ENCODE assay signal across 35 cellular contexts in the genomic region with DNA sequence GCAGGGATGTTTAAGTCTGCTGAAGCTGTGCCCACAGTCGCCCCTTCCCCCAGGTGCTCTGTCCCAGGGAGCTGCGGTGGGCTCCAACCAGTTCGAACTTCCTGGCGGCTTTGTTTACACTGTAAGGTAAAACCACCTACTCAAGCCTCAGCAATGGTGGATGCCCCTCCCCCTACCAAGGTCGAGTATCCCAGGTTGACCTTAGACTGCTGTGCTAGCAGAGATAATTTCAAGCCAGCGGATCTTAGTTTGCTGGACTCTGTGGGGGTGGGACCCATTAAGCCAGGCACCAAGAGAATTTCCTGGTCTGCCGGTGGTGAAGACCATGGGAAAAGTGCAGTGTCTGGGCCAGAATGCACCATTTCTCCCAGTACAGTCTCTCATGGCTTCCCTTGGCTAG.
"Had no signal": no experiment of that assay in that cellular context is flagged by ENCODE, and none has a peak within 500 bp of the region (broad histone marks: within the 10 kb centered on the region; RNA-seq: fewer than 3 reads in every experiment).

No MANE protein-coding gene starts in this region.

- ATAC-seq: gastrocnemius medialis; left colon; naive thymus-derived CD8-positive, alpha-beta T cell; stimulated activated naive B cell treated with anti-CD40 and anti-IgM and Interleukin-4, amounts not matched to agents 10 μg/mL and 1 μg/mL and 100 μg/mL, for 72 hours had no signal

- H3K4me3 ChIP-seq: ascending aorta, cardiac muscle cell, coronary artery, dorsolateral prefrontal cortex, gastrocnemius medialis, hepatocyte, neural progenitor cell, right atrium auricular region, stomach, thyroid gland, upper lobe of left lung, vagina had no signal

- DNase-seq: activated CD4-positive, alpha-beta memory T cell treated with anti-CD3 and anti-CD28 coated beads, Interleukin-2, amount 10 ng/mL, durations not matched to agents 7 days and 5 days; activated CD4-positive, alpha-beta T cell treated with anti-CD3 and anti-CD28 coated beads for 1 hour; activated CD4-positive, alpha-beta T cell treated with anti-CD3 and anti-CD28 coated beads, Interleukin-2, amount 10 ng/mL, durations not matched to agents 7 days and 5 days; activated CD8-positive, alpha-beta memory T cell treated with anti-CD3 and anti-CD28 coated beads, Interleukin-2, amount 50 U/mL, for 48 hours; activated gamma-delta T cell; activated naive CD4-positive, alpha-beta T cell treated with anti-CD3 and anti-CD28 coated beads, Interleukin-2, amount 10 ng/mL, durations not matched to agents 7 days and 5 days; activated naive CD8-positive, alpha-beta T cell treated with anti-CD3 and anti-CD28 coated beads, Interleukin-2, amount 10 ng/mL, durations not matched to agents 7 days and 5 days; activated T-cell treated with anti-CD3 and anti-CD28 coated beads, Interleukin-2, amount 50 U/mL, for 24 hours; cerebellar nuclear complex; dorsolateral prefrontal cortex; effector memory CD4-positive, alpha-beta T cell; erythroblast; gastrocnemius medialis; glutamatergic neuron; immature natural killer cell; kidney; left colon; midbrain; naive thymus-derived CD8-positive, alpha-beta T cell; occipital lobe; stimulated activated CD4-positive, alpha-beta T cell treated with anti-CD3 and anti-CD28 coated beads, Interleukin-15, amount 100 ng/mL, for 24 hours; stimulated activated CD4-positive, alpha-beta T cell treated with anti-CD3 and anti-CD28 coated beads, Interleukin-2, amount 100 ng/mL, for 24 hours; stimulated activated naive B cell treated with anti-CD40 and anti-IgM and Interleukin-4, amounts not matched to agents 10 μg/mL and 1 μg/mL and 100 μg/mL, for 72 hours; stomach; T-helper 9 cell; thyroid gland; upper lobe of left lung had no signal

- H3K27ac ChIP-seq: ascending aorta, cardiac muscle cell, coronary artery, dorsolateral prefrontal cortex, gastrocnemius medialis, hepatocyte, neural progenitor cell, right atrium auricular region, stomach, thyroid gland, upper lobe of left lung, vagina had no signal

- H3K4me1 Mint-ChIP-seq: activated CD4-positive, alpha-beta T cell treated with anti-CD3 and anti-CD28 coated beads, Interleukin-2, amount 10 ng/mL, durations not matched to agents 7 days and 5 days; activated naive CD4-positive, alpha-beta T cell treated with anti-CD3 and anti-CD28 coated beads, Interleukin-2, amount 10 ng/mL, durations not matched to agents 7 days and 5 days; activated naive CD8-positive, alpha-beta T cell treated with anti-CD3 and anti-CD28 coated beads, Interleukin-2, amount 10 ng/mL, durations not matched to agents 7 days and 5 days; brain; neural progenitor cell; stimulated activated naive B cell treated with anti-CD40 and anti-IgM and Interleukin-4, amounts not matched to agents 10 μg/mL and 1 μg/mL and 100 μg/mL, for 72 hours had no signal

- H3K27me3 ChIP-seq: ascending aorta, cardiac muscle cell, dorsolateral prefrontal cortex, gastrocnemius medialis, hepatocyte, neural progenitor cell, right atrium auricular region, stomach, thyroid gland, upper lobe of left lung, vagina had no signal

- H3K4me1 ChIP-seq: ascending aorta, gastrocnemius medialis, neural progenitor cell, right atrium auricular region, stomach, thyroid gland, upper lobe of left lung, vagina had no signal

- H3K36me3 ChIP-seq: cardiac muscle cell, neural progenitor cell, right atrium auricular region had no signal

- H3K4me3 Mint-ChIP-seq: activated CD4-positive, alpha-beta memory T cell treated with anti-CD3 and anti-CD28 coated beads, Interleukin-2, amount 10 ng/mL, durations not matched to agents 7 days and 5 days; activated CD4-positive, alpha-beta T cell treated with anti-CD3 and anti-CD28 coated beads, Interleukin-2, amount 10 ng/mL, durations not matched to agents 7 days and 5 days; activated naive CD4-positive, alpha-beta T cell treated with anti-CD3 and anti-CD28 coated beads, Interleukin-2, amount 10 ng/mL, durations not matched to agents 7 days and 5 days; activated naive CD8-positive, alpha-beta T cell treated with anti-CD3 and anti-CD28 coated beads, Interleukin-2, amount 10 ng/mL, durations not matched to agents 7 days and 5 days; activated T-cell treated with anti-CD3 and anti-CD28 coated beads, Interleukin-2, amount 50 U/mL, for 24 hours; brain; immature natural killer cell; neural progenitor cell; stimulated activated naive B cell treated with anti-CD40 and anti-IgM and Interleukin-4, amounts not matched to agents 10 μg/mL and 1 μg/mL and 100 μg/mL, for 72 hours had no signal

- H3K27me3 Mint-ChIP-seq: activated CD4-positive, alpha-beta memory T cell treated with anti-CD3 and anti-CD28 coated beads, Interleukin-2, amount 10 ng/mL, durations not matched to agents 7 days and 5 days; activated CD4-positive, alpha-beta T cell treated with anti-CD3 and anti-CD28 coated beads, Interleukin-2, amount 10 ng/mL, durations not matched to agents 7 days and 5 days; activated naive CD4-positive, alpha-beta T cell treated with anti-CD3 and anti-CD28 coated beads, Interleukin-2, amount 10 ng/mL, durations not matched to agents 7 days and 5 days; activated naive CD8-positive, alpha-beta T cell treated with anti-CD3 and anti-CD28 coated beads, Interleukin-2, amount 10 ng/mL, durations not matched to agents 7 days and 5 days; activated T-cell treated with anti-CD3 and anti-CD28 coated beads, Interleukin-2, amount 50 U/mL, for 24 hours; brain; naive thymus-derived CD8-positive, alpha-beta T cell; stimulated activated naive B cell treated with anti-CD40 and anti-IgM and Interleukin-4, amounts not matched to agents 10 μg/mL and 1 μg/mL and 100 μg/mL, for 72 hours had no signal

- H3K27ac Mint-ChIP-seq: activated CD4-positive, alpha-beta memory T cell treated with anti-CD3 and anti-CD28 coated beads, Interleukin-2, amount 10 ng/mL, durations not matched to agents 7 days and 5 days; activated CD4-positive, alpha-beta T cell treated with anti-CD3 and anti-CD28 coated beads, Interleukin-2, amount 10 ng/mL, durations not matched to agents 7 days and 5 days; activated naive CD4-positive, alpha-beta T cell treated with anti-CD3 and anti-CD28 coated beads, Interleukin-2, amount 10 ng/mL, durations not matched to agents 7 days and 5 days; activated naive CD8-positive, alpha-beta T cell treated with anti-CD3 and anti-CD28 coated beads, Interleukin-2, amount 10 ng/mL, durations not matched to agents 7 days and 5 days; activated T-cell treated with anti-CD3 and anti-CD28 coated beads, Interleukin-2, amount 50 U/mL, for 24 hours; brain; immature natural killer cell; neural progenitor cell; stimulated activated naive B cell treated with anti-CD40 and anti-IgM and Interleukin-4, amounts not matched to agents 10 μg/mL and 1 μg/mL and 100 μg/mL, for 72 hours had no signal

- H3K9ac ChIP-seq: neural progenitor cell had no signal

- H3K9me3 ChIP-seq: ascending aorta, gastrocnemius medialis, right atrium auricular region, thyroid gland, upper lobe of left lung, vagina had no signal
